9 cellular contexts compared by ENCODE assay signal in genomic region chr17:71237903-71238538, GRCh38.
DNase-seq lines count a peak whose midpoint lies in the region; ATAC-seq, FAIRE-seq and TF ChIP-seq lines count a peak whose summit lies in the region.
"Had no signal": no experiment of that assay in that cellular context is flagged by ENCODE, and none has a peak within 500 bp of the region (broad histone marks: within the 10 kb centered on the region; RNA-seq: fewer than 3 reads in every experiment).

No MANE protein-coding gene starts in this region.

- H3K27me3 ChIP-seq in keratinocyte (ENCODE audit: control insufficient read depth, extremely low read depth, insufficient read depth, low read length): no peaks in the 10 kb centered on the region

- TF ChIP-seq CTCF in keratinocyte (optimal IDR thresholded peaks at IDR 0.05 in 1 of 3, IDR thresholded peaks at IDR 0.05 in 1 of 3, conservative IDR thresholded peaks at IDR 0.05 in 1 of 3; ENCODE audit: extremely low read depth in 1 of 3, insufficient read depth in 2 of 3, low read length in 3 of 3): peak in 2 of 3 experiments; percentile 33 to 50

- H3K4me1 ChIP-seq in keratinocyte (ENCODE audit: control insufficient read depth, extremely low read depth, insufficient read depth, low read length): peaks cover 5% of the 10 kb centered on the region

- H3K9ac ChIP-seq in keratinocyte (ENCODE audit: control insufficient read depth, extremely low read depth, insufficient read depth, low read length): no peak overlapping the region

- FAIRE-seq in keratinocyte (lab: Jason Lieb, UNC): peak; percentile 97

- no peaks in the 10 kb centered on the region for H3K9me3 ChIP-seq in keratinocyte (ENCODE audit: control insufficient read depth, low read depth, low read length)
- H3K9me3 ChIP-seq: mucosa of descending colon had no signal

- H3K4me3 ChIP-seq in Jurkat, Clone E6-1 (ENCODE audit: low read length): no peak overlapping the region
- H3K4me3 ChIP-seq in keratinocyte (ENCODE audit: control insufficient read depth in 2 of 3, extremely low read depth in 1 of 3, insufficient read depth in 2 of 3, low read depth in 1 of 3, low read length in 3 of 3): no peak overlapping the region
- H3K4me3 ChIP-seq: mucosa of descending colon had no signal

- no peaks in the 10 kb centered on the region for H3K36me3 ChIP-seq in keratinocyte (ENCODE audit: control insufficient read depth in 2 of 2, extremely low read depth in 1 of 2, insufficient read depth in 2 of 2, low read length in 2 of 2)

- H2AFZ ChIP-seq in keratinocyte (ENCODE audit: control insufficient read depth, low read length): peak overlapping the region; percentile 41

- dilution Hi-C loops in keratinocyte (cut with MboI; ENCODE audit: extremely low pct_ligation_motif_present, low sequenced_read_pairs): no loop called here

- no peaks in the 10 kb centered on the region for H3K79me2 ChIP-seq in keratinocyte (ENCODE audit: control insufficient read depth, insufficient read depth, low read length)

- DNase-seq in Ammon's horn (ENCODE audit: low spot score) (peak; percentile 67), RPMI7951 (ENCODE audit: low read depth) (peak; percentile 87), keratinocyte (ENCODE audit: low read depth, low spot score) (peak; percentile 11), T1000 (lab: John Stamatoyannopoulos, UW) (no peak)
- DNase-seq in Jurkat, Clone E6-1 (ENCODE audit: low read depth, low spot score): peak; percentile 1
- DNase-seq in activated effector memory CD4-positive, alpha-beta T cell treated with Interleukin-2 at 50 U/mL for 16 hours: no peak
- DNase-seq: mucosa of descending colon had no signal

- no peaks in the 10 kb centered on the region for H3K9me1 ChIP-seq in keratinocyte (ENCODE audit: control insufficient read depth, extremely low read depth, insufficient read depth, low read length)

- no peaks in the 10 kb centered on the region for H4K20me1 ChIP-seq in keratinocyte (ENCODE audit: control insufficient read depth, extremely low read depth, insufficient read depth, low read length)

- no peak overlapping the region for H3K27ac ChIP-seq in keratinocyte (ENCODE audit: control insufficient read depth, insufficient read depth, low read length)

- no peak for ATAC-seq in GM21576 (IDR thresholded peaks at IDR 0.05; ENCODE audit: unreplicated experiment)
- no peak for ATAC-seq in GM21825 (IDR thresholded peaks at IDR 0.05; ENCODE audit: unreplicated experiment)
- ATAC-seq: mucosa of descending colon had no signal

- peak overlapping the region; percentile 37 for H3K4me2 ChIP-seq in keratinocyte (ENCODE audit: control insufficient read depth, extremely low read depth, insufficient read depth, low read depth, low read length)

Comparison
In these comparisons a context has a peak if more than half of its experiments do, and no peak if none do; other contexts are left out.
1. DNase-seq: peak in Ammon's horn (single experiment), Jurkat, Clone E6-1 (single experiment), RPMI7951 (single experiment) and keratinocyte (single experiment); none in activated effector memory CD4-positive, alpha-beta T cell treated with Interleukin-2 at 50 U/mL for 16 hours (single experiment) and T1000 (single experiment).